Comparison of ENCODE assay signal across 16 cellular contexts in the genomic region with DNA sequence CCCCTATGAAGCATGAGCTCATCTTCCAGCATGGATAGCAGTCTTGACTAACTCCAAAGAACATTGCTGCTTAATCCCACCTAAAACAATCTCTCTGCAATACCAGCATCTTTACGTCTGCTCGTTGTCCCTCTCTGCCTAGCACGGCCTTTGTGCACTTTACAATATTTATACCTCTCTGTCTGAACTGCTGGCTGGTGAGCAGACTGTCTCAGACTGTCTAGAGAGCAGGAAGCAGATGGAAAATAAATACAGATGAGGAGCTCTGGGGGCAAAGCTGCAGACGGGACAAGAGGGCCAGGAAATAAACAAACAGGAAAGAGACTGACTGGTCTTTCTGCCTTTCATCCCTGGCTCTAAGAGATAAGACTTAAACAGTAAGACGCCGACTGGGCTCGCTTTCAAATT.
DNase-seq lines count a peak whose midpoint lies in the region; ATAC-seq and TF ChIP-seq lines count a peak whose summit lies in the region.
"Had no signal": no experiment of that assay in that cellular context is flagged by ENCODE, and none has a peak within 500 bp of the region (broad histone marks: within the 10 kb centered on the region; RNA-seq: fewer than 3 reads in every experiment).

No MANE protein-coding gene starts in this region.

- no peaks in the 10 kb centered on the region for H3K36me3 ChIP-seq in upper lobe of right lung
- H3K36me3 ChIP-seq: thyroid gland had no signal

- no peak overlapping the region for H3K4me3 ChIP-seq in upper lobe of right lung
- H3K4me3 ChIP-seq: SK-N-MC, thyroid gland had no signal

- no peak overlapping the region for H3K27ac ChIP-seq in upper lobe of right lung
- H3K27ac ChIP-seq: SK-N-MC, thyroid gland had no signal

- DNase-seq in NCI-H510A treated with DMSO at 0.1 percent for 48 hours (lab: John Stamatoyannopoulos, UW) (peak; percentile 75), NCI-H510A (lab: John Stamatoyannopoulos, UW) (no peak), UCSD-AML1 (lab: John Stamatoyannopoulos, UW; ENCODE audit: unreplicated experiment) (peak; percentile 33), islet precursor cell (peak; percentile 88), upper lobe of right lung (no peak), sciatic nerve (ENCODE audit: low spot score) (no peak), amygdala (lab: John Stamatoyannopoulos, UW) (no peak), omental fat pad (ENCODE audit: low spot score) (no peak)
- DNase-seq: ACHN; activated CD4-positive, alpha-beta T cell treated with anti-CD3 and anti-CD28 coated beads, Interleukin-2, amount 10 ng/mL, durations not matched to agents 24 days and 14 days; DMS79 treated with DMSO at 0.1 percent for 48 hours; HCEC 1CT; NCI-H526; thyroid gland had no signal

- no peaks in the 10 kb centered on the region for H3K27me3 ChIP-seq in upper lobe of right lung
- H3K27me3 ChIP-seq: thyroid gland had no signal

- ATAC-seq in upper lobe of right lung (peak; percentile 46), sciatic nerve (no peak), omental fat pad (ENCODE audit: low FRiP score) (no peak)
- ATAC-seq: activated T-helper 17 cell treated with anti-CD3 and anti-CD28 coated beads, Interleukin-2, amount 50 U/mL, for 72 hours had no signal

- intact Hi-C loops in upper lobe of right lung (cut with DNase I) (no loop called here), sciatic nerve (cut with DNase I) (no loop called here)

- TF ChIP-seq CTCF in upper lobe of right lung (IDR thresholded peaks at IDR 0.05) (no peak), omental fat pad (IDR thresholded peaks at IDR 0.05) (no peak)

- peaks cover 8% of the 10 kb centered on the region for H3K4me1 ChIP-seq in upper lobe of right lung
- H3K4me1 ChIP-seq: thyroid gland had no signal

- H3K9me3 ChIP-seq in upper lobe of right lung, result no peaks in the 10 kb centered on the region
- H3K9me3 ChIP-seq: thyroid gland had no signal

Comparison
In these comparisons a context has a peak if more than half of its experiments do, and no peak if none do; other contexts are left out.
1. DNase-seq: peak in NCI-H510A treated with DMSO at 0.1 percent for 48 hours (single experiment), UCSD-AML1 (single experiment) and islet precursor cell (single experiment); none in NCI-H510A (single experiment), upper lobe of right lung (single experiment), sciatic nerve (single experiment), amygdala (0 of 56) and omental fat pad (single experiment).